13 cellular contexts compared by ENCODE assay signal in genomic region chr15:50241684-50242450, GRCh38. TPM values are rescaled to one million over a fixed set of nuclear protein-coding genes. Genes with fewer than 3 reads are reported as not detected.
DNase-seq lines count a peak whose midpoint lies in the region; ATAC-seq and TF ChIP-seq lines count a peak whose summit lies in the region.
"Had no signal": no experiment of that assay in that cellular context is flagged by ENCODE, and none has a peak within 500 bp of the region (broad histone marks: within the 10 kb centered on the region; RNA-seq: fewer than 3 reads in every experiment).

No MANE protein-coding gene starts in this region.

- no peak overlapping the region for H3K4me3 Mint-ChIP-seq in Calu3 (ENCODE audit: low read depth, unreplicated experiment)
- H3K4me3 Mint-ChIP-seq in activated CD8-positive, alpha-beta T cell treated with anti-CD3 and anti-CD28 coated beads, Interleukin-2, amount 10 ng/mL, durations not matched to agents 7 days and 5 days, result no peak overlapping the region
- H3K4me3 Mint-ChIP-seq: brain; naive thymus-derived CD4-positive, alpha-beta T cell had no signal

- peak; percentile 11 for DNase-seq in Calu3
- no peak for DNase-seq in activated CD8-positive, alpha-beta T cell treated with anti-CD3 and anti-CD28 coated beads, Interleukin-2, amount 10 ng/mL, durations not matched to agents 7 days and 5 days
- no peak for DNase-seq in left lobe of liver (ENCODE audit: low spot score)
- no peak for DNase-seq in NCI-H510A (lab: John Stamatoyannopoulos, UW)
- no peak for DNase-seq in A172 (ENCODE audit: low spot score)
- DNase-seq in midbrain (lab: John Stamatoyannopoulos, UW), result no peak
- DNase-seq: Caco-2; naive thymus-derived CD4-positive, alpha-beta T cell; spleen had no signal

- no TSS peak for BruUV-seq in Calu3 (replicated peaks; lab: Mats Ljungman, UMichigan)

- CTCF ChIA-PET in Calu3 (lab: Charles Lee), result interaction anchor here (1.0 to 2.3 kb wide), 2 partner anchors 13 to 74 kb away, joined by 3 to 8 read pairs; no protein-coding TSS in a partner anchor
- CTCF ChIA-PET in activated CD8-positive, alpha-beta T cell treated with anti-CD3 and anti-CD28 coated beads, Interleukin-2, amount 10 ng/mL, durations not matched to agents 7 days and 5 days (lab: Charles Lee), result interaction anchor here (0.5 to 2.3 kb wide), 12 partner anchors 8 to 417 kb away, joined by 3 to 15 read pairs (median 4); partner anchors contain the start of gene SLC27A2

- ATAC-seq in HG02610 (IDR thresholded peaks at IDR 0.05; ENCODE audit: unreplicated experiment) (peak; percentile 69), left lobe of liver (peak; percentile 36)
- peak; percentile 58 for ATAC-seq in activated CD8-positive, alpha-beta T cell treated with anti-CD3 and anti-CD28 coated beads, Interleukin-2, amount 10 ng/mL, durations not matched to agents 7 days and 5 days
- ATAC-seq: HCT116; naive thymus-derived CD4-positive, alpha-beta T cell had no signal

- no peak for TF ChIP-seq CTCF in Calu3 (IDR thresholded peaks at IDR 0.05; ENCODE audit: unreplicated experiment)

- POLR2A ChIA-PET in activated CD8-positive, alpha-beta T cell treated with anti-CD3 and anti-CD28 coated beads, Interleukin-2, amount 10 ng/mL, durations not matched to agents 7 days and 5 days (lab: Charles Lee), result interaction anchor here (1.2 to 2.3 kb wide), 5 partner anchors 8 to 59 kb away, joined by 3 to 11 read pairs (median 6); partner anchors contain the start of gene SLC27A2

- intact Hi-C loops in Calu3 (cut with micrococcal nuclease; ENCODE audit: unreplicated experiment), result loop anchor here (2.0 kb wide), 1 partner anchor 75 kb away; no protein-coding TSS in a partner anchor

- no peaks in the 10 kb centered on the region for H3K36me3 Mint-ChIP-seq in Calu3 (ENCODE audit: insufficient read depth, unreplicated experiment)
- H3K36me3 Mint-ChIP-seq in activated CD8-positive, alpha-beta T cell treated with anti-CD3 and anti-CD28 coated beads, Interleukin-2, amount 10 ng/mL, durations not matched to agents 7 days and 5 days (ENCODE audit: low read depth), result peaks cover 6% of the 10 kb centered on the region
- H3K36me3 Mint-ChIP-seq: brain had no signal

- peaks cover 10% of the 10 kb centered on the region for H3K4me1 Mint-ChIP-seq in Calu3 (ENCODE audit: low read depth, unreplicated experiment)
- H3K4me1 Mint-ChIP-seq in activated CD8-positive, alpha-beta T cell treated with anti-CD3 and anti-CD28 coated beads, Interleukin-2, amount 10 ng/mL, durations not matched to agents 7 days and 5 days (ENCODE audit: low read depth), result peaks cover 21% of the 10 kb centered on the region
- H3K4me1 Mint-ChIP-seq: brain had no signal

- no peak overlapping the region for H3K27ac Mint-ChIP-seq in Calu3 (ENCODE audit: unreplicated experiment)
- H3K27ac Mint-ChIP-seq in activated CD8-positive, alpha-beta T cell treated with anti-CD3 and anti-CD28 coated beads, Interleukin-2, amount 10 ng/mL, durations not matched to agents 7 days and 5 days, result no peak overlapping the region
- H3K27ac Mint-ChIP-seq: brain had no signal

- no peaks in the 10 kb centered on the region for H3K27me3 Mint-ChIP-seq in Calu3 (ENCODE audit: unreplicated experiment)
- no peaks in the 10 kb centered on the region for H3K27me3 Mint-ChIP-seq in activated CD8-positive, alpha-beta T cell treated with anti-CD3 and anti-CD28 coated beads, Interleukin-2, amount 10 ng/mL, durations not matched to agents 7 days and 5 days (ENCODE audit: low read depth)
- H3K27me3 Mint-ChIP-seq: brain; naive thymus-derived CD4-positive, alpha-beta T cell had no signal

- H3K9me3 Mint-ChIP-seq in Calu3 (ENCODE audit: low read depth, unreplicated experiment), result no peaks in the 10 kb centered on the region
- no peaks in the 10 kb centered on the region for H3K9me3 Mint-ChIP-seq in activated CD8-positive, alpha-beta T cell treated with anti-CD3 and anti-CD28 coated beads, Interleukin-2, amount 10 ng/mL, durations not matched to agents 7 days and 5 days (ENCODE audit: insufficient read depth)
- H3K9me3 Mint-ChIP-seq: brain; naive thymus-derived CD4-positive, alpha-beta T cell had no signal

RNA-seq across cellular contexts. Expression of gene HDC, which starts 23.7 kb away (rescaled TPM):
- total RNA-seq in Calu3 (2022) (not detected in 2 replicates), left lobe of liver (0.23 TPM)
- under 1 TPM in 1 of 2 experiments, not detected in 1; 0.13 TPM for total RNA-seq in activated CD8-positive, alpha-beta T cell treated with anti-CD3 and anti-CD28 coated beads, Interleukin-2, amount 10 ng/mL, durations not matched to agents 7 days and 5 days
- 0.29 and 0.62 TPM in 2 replicates for total RNA-seq in A172 (2014; rRNA removed; shearing (Covaris generic))
- total RNA-seq: Caco-2, endothelial cell of umbilical vein had no signal

RNA-seq across cellular contexts. Expression of gene SLC27A2, which starts 59.9 kb away (rescaled TPM):
- total RNA-seq in Calu3 (2022) (13.1 and 14.0 TPM in 2 replicates), left lobe of liver (153 TPM)
- total RNA-seq in activated CD8-positive, alpha-beta T cell treated with anti-CD3 and anti-CD28 coated beads, Interleukin-2, amount 10 ng/mL, durations not matched to agents 7 days and 5 days, result 10 to 100 TPM; 11.6 to 12.5 TPM
- not detected in 2 replicates for total RNA-seq in A172 (2014; rRNA removed; shearing (Covaris generic))
- total RNA-seq: endothelial cell of umbilical vein had no signal

Comparison
In these comparisons a context has a peak if more than half of its experiments do, and no peak if none do; other contexts are left out.
1. RNA of gene SLC27A2, which starts 59.9 kb away (total RNA-seq): 153 TPM in left lobe of liver (single experiment), 13.1 to 14.0 TPM in Calu3 and 11.6 to 12.5 TPM in activated CD8-positive, alpha-beta T cell treated with anti-CD3 and anti-CD28 coated beads, Interleukin-2, amount 10 ng/mL, durations not matched to agents 7 days and 5 days; not detected in A172; every median in the first group is over 10 times any median in the second.
2. Peak in every context shown above with its lines, with median percentiles within 50 percentile points of each other: ATAC-seq.